Comparison of ENCODE assay signal across 14 cellular contexts in genomic region chr1:100250807-100251206, GRCh38. TPM values are rescaled to one million over a fixed set of nuclear protein-coding genes. Genes with fewer than 3 reads are reported as not detected.
DNase-seq lines count a peak whose midpoint lies in the region; ATAC-seq and TF ChIP-seq lines count a peak whose summit lies in the region.
"Had no signal": no experiment of that assay in that cellular context is flagged by ENCODE, and none has a peak within 500 bp of the region (broad histone marks: within the 10 kb centered on the region; RNA-seq: fewer than 3 reads in every experiment).

No MANE protein-coding gene starts in this region.

- H3K27ac Mint-ChIP-seq in activated CD4-positive, alpha-beta memory T cell treated with anti-CD3 and anti-CD28 coated beads, Interleukin-2, amount 10 ng/mL, durations not matched to agents 7 days and 5 days, result no peak overlapping the region
- H3K27ac Mint-ChIP-seq in activated CD4-positive, alpha-beta memory T cell treated with anti-CD3 and anti-CD28 coated beads for 36 hours, result no peak overlapping the region
- H3K27ac Mint-ChIP-seq: HFFc6 had no signal

- CTCF ChIA-PET in activated CD4-positive, alpha-beta memory T cell treated with anti-CD3 and anti-CD28 coated beads, Interleukin-2, amount 10 ng/mL, durations not matched to agents 7 days and 5 days (lab: Charles Lee), result interaction anchor here (1.6 to 1.8 kb wide), 2 partner anchors 16 to 208 kb away, joined by 6 to 7 read pairs; partner anchors contain the start of gene RTCA
- CTCF ChIA-PET in activated CD4-positive, alpha-beta memory T cell treated with anti-CD3 and anti-CD28 coated beads for 36 hours (lab: Charles Lee), result interaction anchor here (1.3 to 1.8 kb wide), 2 partner anchors 205 to 208 kb away, joined by 5 to 7 read pairs; no protein-coding TSS in a partner anchor

- no peaks in the 10 kb centered on the region for H3K9me3 Mint-ChIP-seq in activated CD4-positive, alpha-beta memory T cell treated with anti-CD3 and anti-CD28 coated beads, Interleukin-2, amount 10 ng/mL, durations not matched to agents 7 days and 5 days
- H3K9me3 Mint-ChIP-seq in activated CD4-positive, alpha-beta memory T cell treated with anti-CD3 and anti-CD28 coated beads for 36 hours, result no peaks in the 10 kb centered on the region
- H3K9me3 Mint-ChIP-seq: HFFc6 had no signal

- H3K4me1 ChIP-seq in OCI-LY3 (ENCODE audit: low read length) (peaks cover 9% of the 10 kb centered on the region; the same call in 1 of the 2 replicates), hepatocyte (ENCODE audit: insufficient read depth) (peaks cover 7% of the 10 kb centered on the region), prostate gland (replicated peaks) (no peaks in the 10 kb centered on the region), suprapubic skin (peaks cover 17% of the 10 kb centered on the region)

- no peak for TF ChIP-seq EP300 in suprapubic skin (IDR thresholded peaks at IDR 0.05)

- H3K36me3 Mint-ChIP-seq in activated CD4-positive, alpha-beta memory T cell treated with anti-CD3 and anti-CD28 coated beads, Interleukin-2, amount 10 ng/mL, durations not matched to agents 7 days and 5 days (ENCODE audit: low read depth), result peaks cover 4% of the 10 kb centered on the region
- no peaks in the 10 kb centered on the region for H3K36me3 Mint-ChIP-seq in activated CD4-positive, alpha-beta memory T cell treated with anti-CD3 and anti-CD28 coated beads for 36 hours

- H4K20me1 ChIP-seq in OCI-LY3 (ENCODE audit: insufficient read depth, low read length), result no peaks in the 10 kb centered on the region
- H4K20me1 ChIP-seq in hepatocyte (ENCODE audit: insufficient read depth, poor library complexity, severe bottlenecking), result no peaks in the 10 kb centered on the region

- H3K4me3 ChIP-seq in OCI-LY3 (ENCODE audit: low read length) (no peak overlapping the region), hepatocyte (no peak overlapping the region), prostate gland (no peak overlapping the region), suprapubic skin (no peak overlapping the region)

- peaks cover 3% of the 10 kb centered on the region for H3K27me3 Mint-ChIP-seq in activated CD4-positive, alpha-beta memory T cell treated with anti-CD3 and anti-CD28 coated beads, Interleukin-2, amount 10 ng/mL, durations not matched to agents 7 days and 5 days
- no peaks in the 10 kb centered on the region for H3K27me3 Mint-ChIP-seq in activated CD4-positive, alpha-beta memory T cell treated with anti-CD3 and anti-CD28 coated beads for 36 hours

- no peak for ATAC-seq in HG03378 (IDR thresholded peaks at IDR 0.05; ENCODE audit: unreplicated experiment)
- ATAC-seq in GM18861 (IDR thresholded peaks at IDR 0.05; ENCODE audit: unreplicated experiment), result no peak

- H3K4me1 Mint-ChIP-seq in activated CD4-positive, alpha-beta memory T cell treated with anti-CD3 and anti-CD28 coated beads, Interleukin-2, amount 10 ng/mL, durations not matched to agents 7 days and 5 days, result peaks cover 13% of the 10 kb centered on the region
- peaks cover 18% of the 10 kb centered on the region for H3K4me1 Mint-ChIP-seq in activated CD4-positive, alpha-beta memory T cell treated with anti-CD3 and anti-CD28 coated beads for 36 hours (ENCODE audit: low read depth)

- no peak overlapping the region for H3K4me2 ChIP-seq in OCI-LY3 (ENCODE audit: low read length)
- peak overlapping the region; percentile 66 for H3K4me2 ChIP-seq in hepatocyte

- no peaks in the 10 kb centered on the region for H3K36me3 ChIP-seq in OCI-LY3 (replicated peaks; ENCODE audit: low read depth, low read length)
- no peaks in the 10 kb centered on the region for H3K36me3 ChIP-seq in hepatocyte (replicated peaks; ENCODE audit: insufficient read depth, low read depth)
- no peaks in the 10 kb centered on the region for H3K36me3 ChIP-seq in prostate gland
- no peaks in the 10 kb centered on the region for H3K36me3 ChIP-seq in suprapubic skin
- H3K36me3 ChIP-seq: SJCRH30 had no signal

- POLR2A ChIA-PET in activated CD4-positive, alpha-beta memory T cell treated with anti-CD3 and anti-CD28 coated beads, Interleukin-2, amount 10 ng/mL, durations not matched to agents 7 days and 5 days (lab: Charles Lee), result interaction anchor here (1.0 to 5.3 kb wide), 3 partner anchors 13 to 118 kb away, joined by 3 to 96 read pairs (median 12); partner anchors contain the start of genes RTCA, SASS6 and TRMT13
- POLR2A ChIA-PET in activated CD4-positive, alpha-beta memory T cell treated with anti-CD3 and anti-CD28 coated beads for 36 hours (lab: Charles Lee), result no interaction called here

- no peak overlapping the region for H3K27ac ChIP-seq in OCI-LY3 (ENCODE audit: low read length)
- peak overlapping the region; percentile 57 for H3K27ac ChIP-seq in hepatocyte
- H3K27ac ChIP-seq in prostate gland, result peak overlapping the region; percentile 84 to 85
- no peak overlapping the region for H3K27ac ChIP-seq in suprapubic skin
- H3K27ac ChIP-seq: SJCRH30 had no signal

- no peaks in the 10 kb centered on the region for H3K9me3 ChIP-seq in OCI-LY3 (ENCODE audit: insufficient read depth, low read length)
- no peaks in the 10 kb centered on the region for H3K9me3 ChIP-seq in hepatocyte (ENCODE audit: low read depth)
- H3K9me3 ChIP-seq in prostate gland, result no peaks in the 10 kb centered on the region
- no peaks in the 10 kb centered on the region for H3K9me3 ChIP-seq in suprapubic skin
- H3K9me3 ChIP-seq: SJCRH30 had no signal

- intact Hi-C loops in activated CD4-positive, alpha-beta memory T cell treated with anti-CD3 and anti-CD28 coated beads for 36 hours (cut with micrococcal nuclease), result no loop called here
- intact Hi-C loops in prostate gland (cut with DNase I), result loop anchor here (5.0 kb wide), 2 partner anchors 119 to 201 kb away; partner anchors contain the start of genes SASS6 and TRMT13

- DNase-seq in activated CD4-positive, alpha-beta memory T cell treated with anti-CD3 and anti-CD28 coated beads, Interleukin-2, amount 10 ng/mL, durations not matched to agents 7 days and 5 days, result no peak
- no peak for DNase-seq in activated CD4-positive, alpha-beta memory T cell treated with anti-CD3 and anti-CD28 coated beads for 36 hours
- no peak for DNase-seq in hepatocyte (ENCODE audit: low spot score)
- no peak for DNase-seq in prostate gland (ENCODE audit: low spot score)
- no peak for DNase-seq in suprapubic skin (ENCODE audit: low spot score in 2 of 2)
- DNase-seq: HFFc6, Kasumi-1, NCI-H1417 treated with DMSO at 0.1 percent for 48 hours, NCI-H2029, NCI-H510A had no signal

- TF ChIP-seq POLR2A in prostate gland (IDR thresholded peaks at IDR 0.05) (no peak), suprapubic skin (IDR thresholded peaks at IDR 0.05) (no peak)

- H3K9ac ChIP-seq in OCI-LY3 (ENCODE audit: low read length), result no peak overlapping the region

- no peak for TF ChIP-seq CTCF in OCI-LY3 (IDR thresholded peaks at IDR 0.05; ENCODE audit: low read depth, low read length)
- no peak for TF ChIP-seq CTCF in hepatocyte (IDR thresholded peaks at IDR 0.05; ENCODE audit: poor library complexity)
- TF ChIP-seq CTCF in prostate gland (IDR thresholded peaks at IDR 0.05), result no peak
- TF ChIP-seq CTCF in suprapubic skin (IDR thresholded peaks at IDR 0.05), result no peak

- H2AFZ ChIP-seq in OCI-LY3 (ENCODE audit: low read depth, low read length) (peak overlapping the region; percentile 88; the same call in 1 of the 2 replicates), hepatocyte (no peak overlapping the region)

- WGBS in hepatocyte (ENCODE audit: low lambda C conversion rate, missing lambda C conversion rate), result 99% methylated on average over 3 of the region's 3 CpGs
- 93% methylated on average over 3 of the region's 3 CpGs for WGBS in prostate gland
- WGBS in suprapubic skin, result 98% methylated on average over 3 of the region's 3 CpGs

- H3K27me3 ChIP-seq in OCI-LY3 (ENCODE audit: low read depth, low read length) (no peaks in the 10 kb centered on the region), hepatocyte (no peaks in the 10 kb centered on the region), prostate gland (replicated peaks; ENCODE audit: insufficient read depth) (no peaks in the 10 kb centered on the region), suprapubic skin (no peaks in the 10 kb centered on the region)
- H3K27me3 ChIP-seq: SJCRH30 had no signal

- H3K4me3 Mint-ChIP-seq in activated CD4-positive, alpha-beta memory T cell treated with anti-CD3 and anti-CD28 coated beads, Interleukin-2, amount 10 ng/mL, durations not matched to agents 7 days and 5 days, result peak overlapping the region; percentile 19
- H3K4me3 Mint-ChIP-seq in activated CD4-positive, alpha-beta memory T cell treated with anti-CD3 and anti-CD28 coated beads for 36 hours, result no peak overlapping the region
- H3K4me3 Mint-ChIP-seq: HFFc6 had no signal

- H3K79me2 ChIP-seq in OCI-LY3 (ENCODE audit: low read length), result peaks cover 6% of the 10 kb centered on the region
- H3K79me2 ChIP-seq in hepatocyte, result peaks cover 33% of the 10 kb centered on the region

- H3K9me2 ChIP-seq in hepatocyte (replicated peaks; ENCODE audit: insufficient read depth), result no peaks in the 10 kb centered on the region

RNA-seq across cellular contexts. Expression of gene DBT, which starts 1.2 kb away (rescaled TPM):
- 10 to 100 TPM; 12.1 to 12.9 TPM for total RNA-seq in activated CD4-positive, alpha-beta memory T cell treated with anti-CD3 and anti-CD28 coated beads, Interleukin-2, amount 10 ng/mL, durations not matched to agents 7 days and 5 days
- 10 to 100 TPM; 11.4 to 11.7 TPM for total RNA-seq in activated CD4-positive, alpha-beta memory T cell treated with anti-CD3 and anti-CD28 coated beads for 36 hours
- total RNA-seq in hepatocyte (10.5 and 11.8 TPM in 2 replicates), prostate gland (10 to 100 TPM in 1 of 2 donors, 1 to 10 TPM in 1; 7.6 to 17.3 TPM), suprapubic skin (10 to 100 TPM in 2 of 4 donors, 1 to 10 TPM in 2; 7.1 to 13.4 (median 10.2) TPM)
- polyA plus RNA-seq in hepatocyte, result 6.5 and 9.2 TPM in 2 replicates

RNA-seq across cellular contexts. Expression of gene RTCA, which starts 15.2 kb away (rescaled TPM):
- total RNA-seq in activated CD4-positive, alpha-beta memory T cell treated with anti-CD3 and anti-CD28 coated beads, Interleukin-2, amount 10 ng/mL, durations not matched to agents 7 days and 5 days, result 10 to 100 TPM; 67.5 to 68.2 TPM
- 10 to 100 TPM; 56.6 to 58.2 TPM for total RNA-seq in activated CD4-positive, alpha-beta memory T cell treated with anti-CD3 and anti-CD28 coated beads for 36 hours
- total RNA-seq in hepatocyte (38.9 and 41.7 TPM in 2 replicates), prostate gland (10 to 100 TPM; 19.8 to 22.4 TPM), suprapubic skin (10 to 100 TPM in 3 of 4 donors, 1 to 10 TPM in 1; 8.4 to 21.6 (median 14.5) TPM)
- 37.2 and 43.7 TPM in 2 replicates for polyA plus RNA-seq in hepatocyte

Comparison
In these comparisons a context has a peak if more than half of its experiments do, and no peak if none do; other contexts are left out.
1. H3K27ac ChIP-seq: peak in hepatocyte (single experiment) and prostate gland (2 of 2); none in OCI-LY3 (single experiment) and suprapubic skin (single experiment).